ENCODE assay signal across 8 cellular contexts in the genomic region with DNA sequence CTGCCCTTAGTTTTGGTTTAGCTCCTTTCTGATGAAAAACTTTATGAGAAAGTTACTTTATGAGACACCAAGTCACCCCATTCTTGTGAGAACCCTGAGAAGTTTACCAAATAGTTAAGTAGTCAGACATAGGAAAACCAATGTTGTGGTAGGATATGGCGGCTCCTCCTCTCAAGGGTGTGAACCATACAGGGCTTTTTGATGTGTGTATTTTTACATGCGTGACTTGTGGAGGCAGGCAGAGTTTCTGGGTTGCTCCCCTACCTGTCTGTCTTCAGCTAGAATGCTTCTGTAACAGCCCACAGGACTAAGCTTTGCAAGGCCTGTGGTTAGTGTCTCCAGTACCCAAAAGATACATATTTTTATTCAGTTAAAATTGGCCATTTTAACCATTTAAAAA.
DNase-seq lines count a peak whose midpoint lies in the region; ATAC-seq lines count a peak whose summit lies in the region.

No MANE protein-coding gene starts in this region.

- peak overlapping the region; percentile 92 for H3K27ac Mint-ChIP-seq in activated naive CD8-positive, alpha-beta T cell

- H3K27me3 Mint-ChIP-seq in activated naive CD8-positive, alpha-beta T cell = no peaks in the 10 kb centered on the region

- peaks cover 89% of the 10 kb centered on the region for H3K4me1 Mint-ChIP-seq in activated naive CD8-positive, alpha-beta T cell (ENCODE audit: low read depth)

- peak overlapping the region; percentile 78 for H3K4me3 Mint-ChIP-seq in activated naive CD8-positive, alpha-beta T cell

- peaks cover 9% of the 10 kb centered on the region for H3K36me3 Mint-ChIP-seq in activated naive CD8-positive, alpha-beta T cell

- H3K9me3 Mint-ChIP-seq in activated naive CD8-positive, alpha-beta T cell (ENCODE audit: low read depth) = no peaks in the 10 kb centered on the region

- peak; percentile 17 for DNase-seq in NK-92 (lab: John Stamatoyannopoulos, UW; ENCODE audit: unreplicated experiment)
- DNase-seq in stimulated activated CD8-positive, alpha-beta memory T cell treated with anti-CD3 and anti-CD28 coated beads, Interleukin-4, amount 100 ng/mL, for 48 hours = peak; percentile 62
- DNase-seq in DMS53 treated with DMSO at 0.1 percent for 48 hours (lab: John Stamatoyannopoulos, UW; ENCODE audit: unreplicated experiment) = no peak

- peak; percentile 43 for ATAC-seq in GM21515 (IDR thresholded peaks at IDR 0.05; ENCODE audit: unreplicated experiment)
- no peak for ATAC-seq in GM19463 (IDR thresholded peaks at IDR 0.05; ENCODE audit: unreplicated experiment)
- ATAC-seq in GM21576 (IDR thresholded peaks at IDR 0.05; ENCODE audit: unreplicated experiment) = no peak
- ATAC-seq in HG03025 (IDR thresholded peaks at IDR 0.05; ENCODE audit: low FRiP score, unreplicated experiment) = no peak
